1 cellular context compared by ENCODE assay signal in the genomic region with DNA sequence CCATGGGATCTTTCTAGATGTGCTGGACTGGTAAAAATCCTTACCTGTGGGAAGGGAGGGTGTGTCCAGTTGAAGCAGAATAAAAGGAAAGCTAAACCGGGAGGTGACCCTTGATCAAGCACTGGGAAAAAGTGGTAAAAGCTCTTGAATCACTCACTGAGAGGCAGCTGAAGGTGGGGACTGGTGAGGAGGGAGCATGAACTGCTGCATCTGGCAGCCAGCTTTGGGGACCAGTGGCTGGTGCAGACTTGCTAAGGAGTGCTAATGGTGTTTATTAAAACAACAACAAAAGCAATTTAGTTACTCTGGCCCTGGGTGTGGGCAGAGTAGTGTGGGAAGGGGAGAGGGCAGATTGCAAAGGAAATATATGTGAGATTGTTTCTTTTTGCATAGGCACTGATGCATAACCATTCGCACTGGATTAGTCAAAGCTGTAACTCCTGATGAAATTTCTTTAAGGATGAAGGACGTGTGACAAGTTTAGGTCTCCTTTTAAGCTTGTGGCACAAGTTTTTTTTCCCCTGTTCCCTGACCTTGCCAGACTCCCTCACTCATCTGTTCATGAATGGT.
TF ChIP-seq lines count a peak whose summit lies in the region.

No MANE protein-coding gene starts in this region.

TF ChIP-seq in GM12878, 131 proteins besides CTCF, POLR2A, EP300 and RAD21:
- TF ChIP-seq SP1 (IDR thresholded peaks at IDR 0.05; ENCODE audit: low read depth, low read length) (no peak), WRNIP1 (IDR thresholded peaks at IDR 0.05; ENCODE audit: borderline replicate concordance, low read depth, low read length) (no peak), BMI1 (IDR thresholded peaks at IDR 0.05; ENCODE audit: borderline replicate concordance) (no peak), SIN3A (IDR thresholded peaks at IDR 0.05; ENCODE audit: low read depth, low read length) (no peak), SMAD5 (IDR thresholded peaks at IDR 0.05; ENCODE audit: low read depth) (no peak), NFXL1 (IDR thresholded peaks at IDR 0.05; ENCODE audit: borderline replicate concordance) (no peak), SIX5 (IDR thresholded peaks at IDR 0.05; ENCODE audit: low read depth, low read length, severe bottlenecking) (no peak), KLF5 (IDR thresholded peaks at IDR 0.05; ENCODE audit: partially characterized antibody) (no peak), CBX5 (IDR thresholded peaks at IDR 0.05; ENCODE audit: low read depth) (no peak), NR2F1 (conservative IDR thresholded peaks at IDR 0.05) (no peak), ZNF217 (IDR thresholded peaks at IDR 0.05) (no peak), MTA2 (IDR thresholded peaks at IDR 0.05; ENCODE audit: low read depth) (no peak)
- TF ChIP-seq, protein P1, sequence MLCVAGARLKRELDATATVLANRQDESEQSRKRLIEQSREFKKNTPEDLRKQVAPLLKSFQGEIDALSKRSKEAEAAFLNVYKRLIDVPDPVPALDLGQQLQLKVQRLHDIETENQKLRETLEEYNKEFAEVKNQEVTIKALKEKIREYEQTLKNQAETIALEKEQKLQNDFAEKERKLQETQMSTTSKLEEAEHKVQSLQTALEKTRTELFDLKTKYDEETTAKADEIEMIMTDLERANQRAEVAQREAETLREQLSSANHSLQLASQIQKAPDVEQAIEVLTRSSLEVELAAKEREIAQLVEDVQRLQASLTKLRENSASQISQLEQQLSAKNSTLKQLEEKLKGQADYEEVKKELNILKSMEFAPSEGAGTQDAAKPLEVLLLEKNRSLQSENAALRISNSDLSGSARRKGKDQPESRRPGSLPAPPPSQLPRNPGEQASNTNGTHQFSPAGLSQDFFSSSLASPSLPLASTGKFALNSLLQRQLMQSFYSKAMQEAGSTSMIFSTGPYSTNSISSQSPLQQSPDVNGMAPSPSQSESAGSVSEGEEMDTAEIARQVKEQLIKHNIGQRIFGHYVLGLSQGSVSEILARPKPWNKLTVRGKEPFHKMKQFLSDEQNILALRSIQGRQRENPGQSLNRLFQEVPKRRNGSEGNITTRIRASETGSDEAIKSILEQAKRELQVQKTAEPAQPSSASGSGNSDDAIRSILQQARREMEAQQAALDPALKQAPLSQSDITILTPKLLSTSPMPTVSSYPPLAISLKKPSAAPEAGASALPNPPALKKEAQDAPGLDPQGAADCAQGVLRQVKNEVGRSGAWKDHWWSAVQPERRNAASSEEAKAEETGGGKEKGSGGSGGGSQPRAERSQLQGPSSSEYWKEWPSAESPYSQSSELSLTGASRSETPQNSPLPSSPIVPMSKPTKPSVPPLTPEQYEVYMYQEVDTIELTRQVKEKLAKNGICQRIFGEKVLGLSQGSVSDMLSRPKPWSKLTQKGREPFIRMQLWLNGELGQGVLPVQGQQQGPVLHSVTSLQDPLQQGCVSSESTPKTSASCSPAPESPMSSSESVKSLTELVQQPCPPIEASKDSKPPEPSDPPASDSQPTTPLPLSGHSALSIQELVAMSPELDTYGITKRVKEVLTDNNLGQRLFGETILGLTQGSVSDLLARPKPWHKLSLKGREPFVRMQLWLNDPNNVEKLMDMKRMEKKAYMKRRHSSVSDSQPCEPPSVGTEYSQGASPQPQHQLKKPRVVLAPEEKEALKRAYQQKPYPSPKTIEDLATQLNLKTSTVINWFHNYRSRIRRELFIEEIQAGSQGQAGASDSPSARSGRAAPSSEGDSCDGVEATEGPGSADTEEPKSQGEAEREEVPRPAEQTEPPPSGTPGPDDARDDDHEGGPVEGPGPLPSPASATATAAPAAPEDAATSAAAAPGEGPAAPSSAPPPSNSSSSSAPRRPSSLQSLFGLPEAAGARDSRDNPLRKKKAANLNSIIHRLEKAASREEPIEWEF (IDR thresholded peaks at IDR 0.05; ENCODE audit: insufficient replicate concordance, low read depth, low read length), result no peak
- TF ChIP-seq, protein P2, sequence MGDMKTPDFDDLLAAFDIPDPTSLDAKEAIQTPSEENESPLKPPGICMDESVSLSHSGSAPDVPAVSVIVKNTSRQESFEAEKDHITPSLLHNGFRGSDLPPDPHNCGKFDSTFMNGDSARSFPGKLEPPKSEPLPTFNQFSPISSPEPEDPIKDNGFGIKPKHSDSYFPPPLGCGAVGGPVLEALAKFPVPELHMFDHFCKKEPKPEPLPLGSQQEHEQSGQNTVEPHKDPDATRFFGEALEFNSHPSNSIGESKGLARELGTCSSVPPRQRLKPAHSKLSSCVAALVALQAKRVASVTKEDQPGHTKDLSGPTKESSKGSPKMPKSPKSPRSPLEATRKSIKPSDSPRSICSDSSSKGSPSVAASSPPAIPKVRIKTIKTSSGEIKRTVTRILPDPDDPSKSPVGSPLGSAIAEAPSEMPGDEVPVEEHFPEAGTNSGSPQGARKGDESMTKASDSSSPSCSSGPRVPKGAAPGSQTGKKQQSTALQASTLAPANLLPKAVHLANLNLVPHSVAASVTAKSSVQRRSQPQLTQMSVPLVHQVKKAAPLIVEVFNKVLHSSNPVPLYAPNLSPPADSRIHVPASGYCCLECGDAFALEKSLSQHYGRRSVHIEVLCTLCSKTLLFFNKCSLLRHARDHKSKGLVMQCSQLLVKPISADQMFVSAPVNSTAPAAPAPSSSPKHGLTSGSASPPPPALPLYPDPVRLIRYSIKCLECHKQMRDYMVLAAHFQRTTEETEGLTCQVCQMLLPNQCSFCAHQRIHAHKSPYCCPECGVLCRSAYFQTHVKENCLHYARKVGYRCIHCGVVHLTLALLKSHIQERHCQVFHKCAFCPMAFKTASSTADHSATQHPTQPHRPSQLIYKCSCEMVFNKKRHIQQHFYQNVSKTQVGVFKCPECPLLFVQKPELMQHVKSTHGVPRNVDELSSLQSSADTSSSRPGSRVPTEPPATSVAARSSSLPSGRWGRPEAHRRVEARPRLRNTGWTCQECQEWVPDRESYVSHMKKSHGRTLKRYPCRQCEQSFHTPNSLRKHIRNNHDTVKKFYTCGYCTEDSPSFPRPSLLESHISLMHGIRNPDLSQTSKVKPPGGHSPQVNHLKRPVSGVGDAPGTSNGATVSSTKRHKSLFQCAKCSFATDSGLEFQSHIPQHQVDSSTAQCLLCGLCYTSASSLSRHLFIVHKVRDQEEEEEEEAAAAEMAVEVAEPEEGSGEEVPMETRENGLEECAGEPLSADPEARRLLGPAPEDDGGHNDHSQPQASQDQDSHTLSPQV (IDR thresholded peaks at IDR 0.05), result no peak
- TF ChIP-seq, protein P3, sequence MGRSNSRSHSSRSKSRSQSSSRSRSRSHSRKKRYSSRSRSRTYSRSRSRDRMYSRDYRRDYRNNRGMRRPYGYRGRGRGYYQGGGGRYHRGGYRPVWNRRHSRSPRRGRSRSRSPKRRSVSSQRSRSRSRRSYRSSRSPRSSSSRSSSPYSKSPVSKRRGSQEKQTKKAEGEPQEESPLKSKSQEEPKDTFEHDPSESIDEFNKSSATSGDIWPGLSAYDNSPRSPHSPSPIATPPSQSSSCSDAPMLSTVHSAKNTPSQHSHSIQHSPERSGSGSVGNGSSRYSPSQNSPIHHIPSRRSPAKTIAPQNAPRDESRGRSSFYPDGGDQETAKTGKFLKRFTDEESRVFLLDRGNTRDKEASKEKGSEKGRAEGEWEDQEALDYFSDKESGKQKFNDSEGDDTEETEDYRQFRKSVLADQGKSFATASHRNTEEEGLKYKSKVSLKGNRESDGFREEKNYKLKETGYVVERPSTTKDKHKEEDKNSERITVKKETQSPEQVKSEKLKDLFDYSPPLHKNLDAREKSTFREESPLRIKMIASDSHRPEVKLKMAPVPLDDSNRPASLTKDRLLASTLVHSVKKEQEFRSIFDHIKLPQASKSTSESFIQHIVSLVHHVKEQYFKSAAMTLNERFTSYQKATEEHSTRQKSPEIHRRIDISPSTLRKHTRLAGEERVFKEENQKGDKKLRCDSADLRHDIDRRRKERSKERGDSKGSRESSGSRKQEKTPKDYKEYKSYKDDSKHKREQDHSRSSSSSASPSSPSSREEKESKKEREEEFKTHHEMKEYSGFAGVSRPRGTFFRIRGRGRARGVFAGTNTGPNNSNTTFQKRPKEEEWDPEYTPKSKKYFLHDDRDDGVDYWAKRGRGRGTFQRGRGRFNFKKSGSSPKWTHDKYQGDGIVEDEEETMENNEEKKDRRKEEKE (IDR thresholded peaks at IDR 0.05), result no peak
- TF ChIP-seq, protein P4, sequence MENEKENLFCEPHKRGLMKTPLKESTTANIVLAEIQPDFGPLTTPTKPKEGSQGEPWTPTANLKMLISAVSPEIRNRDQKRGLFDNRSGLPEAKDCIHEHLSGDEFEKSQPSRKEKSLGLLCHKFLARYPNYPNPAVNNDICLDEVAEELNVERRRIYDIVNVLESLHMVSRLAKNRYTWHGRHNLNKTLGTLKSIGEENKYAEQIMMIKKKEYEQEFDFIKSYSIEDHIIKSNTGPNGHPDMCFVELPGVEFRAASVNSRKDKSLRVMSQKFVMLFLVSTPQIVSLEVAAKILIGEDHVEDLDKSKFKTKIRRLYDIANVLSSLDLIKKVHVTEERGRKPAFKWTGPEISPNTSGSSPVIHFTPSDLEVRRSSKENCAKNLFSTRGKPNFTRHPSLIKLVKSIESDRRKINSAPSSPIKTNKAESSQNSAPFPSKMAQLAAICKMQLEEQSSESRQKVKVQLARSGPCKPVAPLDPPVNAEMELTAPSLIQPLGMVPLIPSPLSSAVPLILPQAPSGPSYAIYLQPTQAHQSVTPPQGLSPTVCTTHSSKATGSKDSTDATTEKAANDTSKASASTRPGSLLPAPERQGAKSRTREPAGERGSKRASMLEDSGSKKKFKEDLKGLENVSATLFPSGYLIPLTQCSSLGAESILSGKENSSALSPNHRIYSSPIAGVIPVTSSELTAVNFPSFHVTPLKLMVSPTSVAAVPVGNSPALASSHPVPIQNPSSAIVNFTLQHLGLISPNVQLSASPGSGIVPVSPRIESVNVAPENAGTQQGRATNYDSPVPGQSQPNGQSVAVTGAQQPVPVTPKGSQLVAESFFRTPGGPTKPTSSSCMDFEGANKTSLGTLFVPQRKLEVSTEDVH (IDR thresholded peaks at IDR 0.05; ENCODE audit: low read depth, partially characterized antibody), result no peak
